ENCODE assay signal across 8 cellular contexts in the genomic region with DNA sequence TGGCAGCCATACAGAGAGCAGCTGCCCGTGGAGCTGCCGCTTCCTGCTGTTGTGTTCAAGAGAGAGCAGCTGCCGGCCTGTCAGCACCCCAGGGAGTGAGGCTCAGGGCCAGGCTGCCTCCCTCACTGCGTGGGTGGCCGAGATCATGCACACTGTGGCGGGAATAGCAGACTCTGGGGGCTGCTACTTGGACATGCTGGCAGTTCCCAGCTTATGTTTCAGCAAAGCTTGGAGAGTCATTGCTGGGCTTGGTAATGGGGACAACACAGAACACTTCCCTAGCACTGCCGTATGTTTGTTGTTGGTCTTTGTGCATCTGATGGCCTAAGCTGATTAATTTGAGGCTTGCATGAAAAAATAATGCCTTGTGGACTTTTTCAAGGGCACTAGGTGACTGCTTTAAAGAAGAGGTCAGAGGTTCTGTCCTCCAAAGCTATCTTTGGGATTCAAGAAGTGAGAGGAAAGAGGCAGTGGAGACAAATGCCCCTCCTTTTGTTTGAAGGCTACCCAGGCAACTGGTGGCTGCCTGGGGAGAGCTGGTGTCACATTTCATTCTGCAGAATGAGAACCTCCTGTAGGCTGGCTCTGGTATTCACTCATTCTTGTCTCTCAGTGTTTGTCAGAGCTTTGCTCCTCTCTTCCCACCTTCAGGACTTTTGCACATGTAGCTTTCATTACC. TPM values are rescaled to one million over a fixed set of nuclear protein-coding genes. Genes with fewer than 3 reads are reported as not detected.
A peak's percentile ranks its signal among the peaks of the same experiment; 100 is the strongest.
DNase-seq lines count a peak whose midpoint lies in the region; ATAC-seq lines count a peak whose summit lies in the region.

No MANE protein-coding gene starts in this region.

- no peaks in the 10 kb centered on the region for H3K27me3 ChIP-seq in HAP-1 (ENCODE audit: low read depth)
- no peaks in the 10 kb centered on the region for H3K27me3 ChIP-seq in ectodermal cell (ENCODE audit: control insufficient read depth, insufficient read depth, low read length, poor library complexity, severe bottlenecking)

- DNase-seq in HAP-1 (ENCODE audit: low spot score in 2 of 2) (peak; percentile 34 to 37), NCI-H526 treated with DMSO at 0.1 percent for 48 hours (lab: John Stamatoyannopoulos, UW) (peak; percentile 13), mucosa of gallbladder (ENCODE audit: low spot score) (peak; percentile 25), GM19238 (ENCODE audit: insufficient read length, low spot score) (no peak)
- DNase-seq in activated T-helper 2 cell treated with anti-CD3 and anti-CD28 coated beads, Interferon-gamma antibody, Interleukin-2, Interleukin-4, amounts not matched to agents 10 μg/mL and 5 μg/mL and 100 μg/mL, durations not matched to agents 14 hours and 24 hours and 36 hours (ENCODE audit: low spot score) = no peak
- DNase-seq in activated CD4-positive, alpha-beta T cell treated with anti-CD3 and anti-CD28 coated beads, Interleukin-2, amount 50 U/mL, for 48 hours = no peak

- no peaks in the 10 kb centered on the region for H3K9me3 Mint-ChIP-seq in activated T-helper 2 cell treated with anti-CD3 and anti-CD28 coated beads, Interferon-gamma antibody, Interleukin-2, Interleukin-4, amounts not matched to agents 10 μg/mL and 5 μg/mL and 100 μg/mL, durations not matched to agents 14 hours and 24 hours and 36 hours

- no peaks in the 10 kb centered on the region for H3K36me3 Mint-ChIP-seq in activated T-helper 2 cell treated with anti-CD3 and anti-CD28 coated beads, Interferon-gamma antibody, Interleukin-2, Interleukin-4, amounts not matched to agents 10 μg/mL and 5 μg/mL and 100 μg/mL, durations not matched to agents 14 hours and 24 hours and 36 hours (ENCODE audit: low read depth)

- in situ Hi-C loops in HAP-1 (cut with MboI; ENCODE audit: low sequenced_read_pairs) = no loop called here

- peaks cover 7% of the 10 kb centered on the region; the same call in 1 of the 2 replicates for H3K4me1 ChIP-seq in HAP-1
- H3K4me1 ChIP-seq in ectodermal cell (ENCODE audit: control insufficient read depth, insufficient read depth, low read length) = peaks cover 28% of the 10 kb centered on the region

- no peaks in the 10 kb centered on the region for H3K4me1 Mint-ChIP-seq in activated T-helper 2 cell treated with anti-CD3 and anti-CD28 coated beads, Interferon-gamma antibody, Interleukin-2, Interleukin-4, amounts not matched to agents 10 μg/mL and 5 μg/mL and 100 μg/mL, durations not matched to agents 14 hours and 24 hours and 36 hours (ENCODE audit: low read depth)

- H3K36me3 ChIP-seq in HAP-1 (replicated peaks) (no peaks in the 10 kb centered on the region), ectodermal cell (ENCODE audit: control insufficient read depth, insufficient read depth, low read length) (no peaks in the 10 kb centered on the region)

- H3K27me3 Mint-ChIP-seq in activated T-helper 2 cell treated with anti-CD3 and anti-CD28 coated beads, Interferon-gamma antibody, Interleukin-2, Interleukin-4, amounts not matched to agents 10 μg/mL and 5 μg/mL and 100 μg/mL, durations not matched to agents 14 hours and 24 hours and 36 hours (ENCODE audit: low read depth) = no peaks in the 10 kb centered on the region

- intact Hi-C loops in activated T-helper 2 cell treated with anti-CD3 and anti-CD28 coated beads, Interferon-gamma antibody, Interleukin-2, Interleukin-4, amounts not matched to agents 10 μg/mL and 5 μg/mL and 100 μg/mL, durations not matched to agents 14 hours and 24 hours and 36 hours (cut with micrococcal nuclease) = no loop called here

- peak overlapping the region; percentile 98 for H3K27ac ChIP-seq in ectodermal cell (ENCODE audit: insufficient read depth, low read depth, low read length, poor library complexity, severe bottlenecking)

- no peak overlapping the region for H3K27ac Mint-ChIP-seq in activated T-helper 2 cell treated with anti-CD3 and anti-CD28 coated beads, Interferon-gamma antibody, Interleukin-2, Interleukin-4, amounts not matched to agents 10 μg/mL and 5 μg/mL and 100 μg/mL, durations not matched to agents 14 hours and 24 hours and 36 hours

- H3K4me3 ChIP-seq in HAP-1 (no peak overlapping the region), ectodermal cell (ENCODE audit: insufficient read depth, low read depth, low read length) (peak overlapping the region; percentile 12)

- no peak for ATAC-seq in GM21576 (IDR thresholded peaks at IDR 0.05; ENCODE audit: unreplicated experiment)

- 4 to 5% methylated on average over 7 of the region's 7 CpGs for WGBS in ectodermal cell, 2 experiments

- H3K4me3 Mint-ChIP-seq in activated T-helper 2 cell treated with anti-CD3 and anti-CD28 coated beads, Interferon-gamma antibody, Interleukin-2, Interleukin-4, amounts not matched to agents 10 μg/mL and 5 μg/mL and 100 μg/mL, durations not matched to agents 14 hours and 24 hours and 36 hours (ENCODE audit: low read depth) = no peak overlapping the region

- H3K9me3 ChIP-seq in HAP-1 = no peaks in the 10 kb centered on the region
- H3K9me3 ChIP-seq in ectodermal cell (ENCODE audit: control insufficient read depth, low read length) = no peaks in the 10 kb centered on the region

RNA-seq across cellular contexts. Expression of a gene that starts 18.8 kb away (rescaled TPM):
- polyA plus RNA-seq in ectodermal cell (2013, experiment 1 of 4) = 2.6 TPM
- polyA plus RNA-seq in ectodermal cell (2013, experiment 2 of 4) = 2.5 TPM
- polyA plus RNA-seq in ectodermal cell (2013, experiment 3 of 4) = 3.0 TPM
- polyA plus RNA-seq in ectodermal cell (2013, experiment 4 of 4) = 2.1 TPM
- total RNA-seq in mucosa of gallbladder = 1.9 TPM
- total RNA-seq in activated T-helper 2 cell treated with anti-CD3 and anti-CD28 coated beads, Interferon-gamma antibody, Interleukin-2, Interleukin-4, amounts not matched to agents 10 μg/mL and 5 μg/mL and 100 μg/mL, durations not matched to agents 14 hours and 24 hours and 36 hours = 0.07 TPM in 1 of 2 replicates, not detected in the other

Comparison
In these comparisons a context has a peak if more than half of its experiments do, and no peak if none do; other contexts are left out.
1. DNase-seq: peak in HAP-1 (2 of 2), NCI-H526 treated with DMSO at 0.1 percent for 48 hours (single experiment) and mucosa of gallbladder (single experiment); none in GM19238 (single experiment), activated T-helper 2 cell treated with anti-CD3 and anti-CD28 coated beads, Interferon-gamma antibody, Interleukin-2, Interleukin-4, amounts not matched to agents 10 μg/mL and 5 μg/mL and 100 μg/mL, durations not matched to agents 14 hours and 24 hours and 36 hours (single experiment) and activated CD4-positive, alpha-beta T cell treated with anti-CD3 and anti-CD28 coated beads, Interleukin-2, amount 50 U/mL, for 48 hours (0 of 2).